In genomic region chr1:16921391-16922185, GRCh38 we compare ENCODE assay signal across 8 cellular contexts. TPM values are rescaled to one million over a fixed set of nuclear protein-coding genes. Genes with fewer than 3 reads are reported as not detected.
A peak's percentile ranks its signal among the peaks of the same experiment; 100 is the strongest.
DNase-seq lines count a peak whose midpoint lies in the region; ATAC-seq and TF ChIP-seq lines count a peak whose summit lies in the region.

Gene CROCC, plus strand, starts transcription at chr1:16921931. Its CDS starts 88 bp downstream, at chr1:16922019.

- intact Hi-C loops in OCI-LY7 (cut with micrococcal nuclease; ENCODE audit: unreplicated experiment): loop anchor here (2.0 kb wide), 1 partner anchor 39 kb away; no protein-coding TSS in a partner anchor

- peak within 1 kb of the TSS; percentile 85 for H2AFZ ChIP-seq in OCI-LY7 (ENCODE audit: low read length)

- BruUV-seq in OCI-LY7 (replicated peaks; lab: Mats Ljungman, UMichigan): no TSS peak

- TF ChIP-seq CTCF in OCI-LY7 (conservative IDR thresholded peaks at IDR 0.05; ENCODE audit: low read length): peak; percentile 57

- peak in 2 of 3 experiments; percentile 74 to 76 for DNase-seq in NCI-H1417 (lab: John Stamatoyannopoulos, UW)
- DNase-seq in NCI-H1417 treated with DMSO at 0.1 percent for 48 hours (lab: John Stamatoyannopoulos, UW): no peak
- DNase-seq in OCI-LY7 (ENCODE audit: low spot score): peak; percentile 82
- DNase-seq in astrocyte of the hippocampus (ENCODE audit: low read depth, low spot score): peak; percentile 76
- peak; percentile 96 for DNase-seq in iPS-NIHi11 (ENCODE audit: low spot score)
- peak; percentile 23 to 49 for DNase-seq in stimulated activated CD4-positive, alpha-beta T cell treated with anti-CD3 and anti-CD28 coated beads, Interleukin-4, amount 100 ng/mL, for 48 hours (ENCODE audit: low read depth in 2 of 2)

- H3K4me1 ChIP-seq in OCI-LY7 (ENCODE audit: insufficient read depth, low read length, poor library complexity, severe bottlenecking): peaks cover 17% of the 10 kb centered on the region

- no peaks in the 10 kb centered on the region for H3K9me3 ChIP-seq in OCI-LY7 (ENCODE audit: low read length)

- H3K36me3 ChIP-seq in OCI-LY7 (ENCODE audit: insufficient read depth, low read length): no peaks in the 10 kb centered on the region

- ATAC-seq in HG03442 (IDR thresholded peaks at IDR 0.05; ENCODE audit: unreplicated experiment) (no peak), HG02763 (IDR thresholded peaks at IDR 0.05; ENCODE audit: unreplicated experiment) (no peak)

- no peaks in the 10 kb centered on the region for H3K9me2 ChIP-seq in OCI-LY7 (ENCODE audit: insufficient read depth, low read length)

- CTCF ChIA-PET in OCI-LY7 (lab: Charles Lee; ENCODE audit: unreplicated experiment): interaction anchor here (0.7 kb wide), 1 partner anchor 39 kb away, joined by 5 read pairs; no protein-coding TSS in a partner anchor

- H3K79me2 ChIP-seq in OCI-LY7 (ENCODE audit: insufficient read depth, low read depth, low read length): no peaks in the 10 kb centered on the region

- H3K27ac ChIP-seq in OCI-LY7 (ENCODE audit: low read depth, low read length, poor library complexity, severe bottlenecking): peak within 1 kb of the TSS; percentile 40

- POLR2A ChIA-PET in OCI-LY7 (lab: Charles Lee): interaction anchor here (1.1 kb wide), 1 partner anchor 19 kb away, joined by 3 read pairs; no protein-coding TSS in a partner anchor

- peak within 1 kb of the TSS; percentile 76 for H3K4me3 ChIP-seq in OCI-LY7 (ENCODE audit: low read depth, low read length, poor library complexity, severe bottlenecking)

- H4K20me1 ChIP-seq in OCI-LY7 (ENCODE audit: insufficient read depth, low read length): no peaks in the 10 kb centered on the region

- H3K4me2 ChIP-seq in OCI-LY7 (ENCODE audit: low read length): peak within 1 kb of the TSS; percentile 88

RNA-seq across cellular contexts. Expression of gene CROCC, which starts in this region (rescaled TPM):
- total RNA-seq in OCI-LY7 (2014; rRNA removed; shearing (Covaris generic)): 36.3 and 57.9 TPM in 2 replicates
- 54.0 and 54.1 TPM in 2 replicates for total RNA-seq in OCI-LY7 (2022)
